Comparison of ENCODE assay signal across 8 cellular contexts in the genomic region with DNA sequence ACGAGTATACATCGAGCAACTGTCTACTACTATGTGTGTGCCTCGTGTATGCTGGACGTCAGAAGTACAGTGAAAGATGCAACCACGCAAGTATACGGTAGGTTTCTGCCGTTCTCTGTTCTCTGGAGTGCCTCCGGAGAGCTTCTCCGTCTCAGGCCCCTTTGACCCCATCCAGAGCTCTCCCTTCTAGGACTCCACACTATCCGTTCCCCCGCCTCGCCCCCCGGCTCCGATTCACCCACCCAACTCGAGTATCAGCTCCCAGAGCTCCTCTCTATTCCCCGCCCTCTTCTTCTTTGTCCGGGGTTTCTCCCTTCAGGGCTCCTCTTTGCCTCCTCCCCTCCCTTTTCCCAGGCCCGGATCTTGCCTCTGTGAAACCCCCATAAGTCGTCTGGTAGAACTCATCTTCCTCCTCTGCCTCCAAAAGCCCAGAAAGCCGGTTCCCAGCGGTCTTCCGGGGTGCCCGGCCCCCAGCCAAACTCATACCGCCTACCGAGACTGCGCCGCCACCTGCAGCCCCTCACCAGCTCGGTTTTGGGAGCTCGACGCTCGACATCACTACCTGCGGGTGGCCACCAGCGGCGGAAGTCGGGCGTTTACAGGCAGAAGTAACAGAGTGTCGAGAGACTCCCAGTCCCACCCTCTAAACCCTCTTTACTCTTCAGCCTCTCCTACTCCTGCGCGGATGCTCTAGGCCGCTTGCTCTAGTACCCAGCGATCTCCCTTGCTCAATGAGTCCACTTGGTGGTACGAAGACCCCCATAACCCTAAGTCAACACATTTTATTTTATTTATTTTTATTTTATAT. TPM values are rescaled to one million over a fixed set of nuclear protein-coding genes. Genes with fewer than 3 reads are reported as not detected.
A peak's percentile ranks its signal among the peaks of the same experiment; 100 is the strongest.
DNase-seq lines count a peak whose midpoint lies in the region; TF ChIP-seq lines count a peak whose summit lies in the region.

A gene with protein sequence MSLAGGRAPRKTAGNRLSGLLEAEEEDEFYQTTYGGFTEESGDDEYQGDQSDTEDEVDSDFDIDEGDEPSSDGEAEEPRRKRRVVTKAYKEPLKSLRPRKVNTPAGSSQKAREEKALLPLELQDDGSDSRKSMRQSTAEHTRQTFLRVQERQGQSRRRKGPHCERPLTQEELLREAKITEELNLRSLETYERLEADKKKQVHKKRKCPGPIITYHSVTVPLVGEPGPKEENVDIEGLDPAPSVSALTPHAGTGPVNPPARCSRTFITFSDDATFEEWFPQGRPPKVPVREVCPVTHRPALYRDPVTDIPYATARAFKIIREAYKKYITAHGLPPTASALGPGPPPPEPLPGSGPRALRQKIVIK (minus strand): TSS at position 560 of the 808 bp plus-strand sequence. CDS start 76 bp downstream, at position 484.

- H3F3A ChIP-seq in SK-N-SH (replicated peaks; ENCODE audit: insufficient read depth): peaks cover 11% of the 10 kb centered on the region

- no peaks in the 10 kb centered on the region for H3K9me3 ChIP-seq in SK-N-SH
- H3K9me3 ChIP-seq in suprapubic skin: no peaks in the 10 kb centered on the region

- POLR2A ChIA-PET in SK-N-SH (lab: Yijun Ruan, JAX): interaction anchor here (0.7 to 2.1 kb wide), 12 partner anchors 9 to 210 kb away, joined by 3 to 10 read pairs (median 6); a partner anchor contains a TSS

- peak within 1 kb of the TSS; percentile 94 for H3K27ac Mint-ChIP-seq in HFFc6
- peak within 1 kb of the TSS; percentile 95 for H3K27ac Mint-ChIP-seq in activated naive CD4-positive, alpha-beta T cell treated with anti-CD3 and anti-CD28 coated beads, Interleukin-2, amount 10 ng/mL, durations not matched to agents 7 days and 5 days

- H3K36me3 ChIP-seq in SK-N-SH (replicated peaks in 1 of 2; ENCODE audit: control insufficient read depth in 1 of 2, insufficient read depth in 2 of 2, low read length in 1 of 2): peaks cover 7 to 8% of the 10 kb centered on the region in 2 experiments
- peaks cover 12% of the 10 kb centered on the region for H3K36me3 ChIP-seq in suprapubic skin

- H3K9me3 Mint-ChIP-seq in HFFc6: no peaks in the 10 kb centered on the region
- no peaks in the 10 kb centered on the region for H3K9me3 Mint-ChIP-seq in activated naive CD4-positive, alpha-beta T cell treated with anti-CD3 and anti-CD28 coated beads, Interleukin-2, amount 10 ng/mL, durations not matched to agents 7 days and 5 days

- no peaks in the 10 kb centered on the region for H3K9me2 ChIP-seq in SK-N-SH

- TF ChIP-seq RAD21 in SK-N-SH (IDR thresholded peaks at IDR 0.05; ENCODE audit: low read length): no peak

- peaks cover 0 to 6% of the 10 kb centered on the region in 2 experiments; a peak in 1 of 4 replicates for H3K4me1 ChIP-seq in SK-N-SH (ENCODE audit: control insufficient read depth in 1 of 2, insufficient read depth in 2 of 2, low read depth in 1 of 2, low read length in 1 of 2)
- H3K4me1 ChIP-seq in suprapubic skin: peaks cover 30% of the 10 kb centered on the region

- H3K4me2 ChIP-seq in SK-N-SH: peak within 1 kb of the TSS; percentile 67

- peak in 1 of 2 experiments; percentile 23; a peak in 2 of 4 replicates for TF ChIP-seq EP300 in SK-N-SH (IDR thresholded peaks at IDR 0.05; ENCODE audit: borderline replicate concordance in 1 of 2, low read depth in 1 of 2, low read length in 1 of 2)
- no peak for TF ChIP-seq EP300 in suprapubic skin (IDR thresholded peaks at IDR 0.05)

- TF ChIP-seq CTCF in HFFc6 (IDR thresholded peaks at IDR 0.05) (peak; percentile 57), SK-N-SH (IDR thresholded peaks at IDR 0.05) (no peak), suprapubic skin (IDR thresholded peaks at IDR 0.05) (no peak)

- WGBS in SK-N-SH (ENCODE audit: low lambda C conversion rate): 1% methylated on average over 40 of the region's 42 CpGs
- whole genome bisulfite sequencing in suprapubic skin: under 1% methylated on average over 42 of the region's 42 CpGs

- H3K9ac ChIP-seq in SK-N-SH: peak within 1 kb of the TSS; percentile 89

- CTCF ChIA-PET in SK-N-SH (lab: Yijun Ruan, JAX): interaction anchor here (0.6 to 3.3 kb wide), 10 partner anchors 15 to 769 kb away, joined by 3 to 21 read pairs (median 3); a partner anchor contains a TSS
- CTCF ChIA-PET in activated naive CD4-positive, alpha-beta T cell treated with anti-CD3 and anti-CD28 coated beads, Interleukin-2, amount 10 ng/mL, durations not matched to agents 7 days and 5 days (lab: Charles Lee): interaction anchor here (1.2 to 2.7 kb wide), 3 partner anchors 10 to 151 kb away, joined by 4 to 12 read pairs (median 5); no protein-coding TSS in a partner anchor

- H3K4me3 Mint-ChIP-seq in HFFc6: peak within 1 kb of the TSS; percentile 96
- peak within 1 kb of the TSS; percentile 99 for H3K4me3 Mint-ChIP-seq in activated naive CD4-positive, alpha-beta T cell treated with anti-CD3 and anti-CD28 coated beads, Interleukin-2, amount 10 ng/mL, durations not matched to agents 7 days and 5 days

- TF ChIP-seq POLR2A in suprapubic skin (IDR thresholded peaks at IDR 0.05): no peak

- H4K20me1 ChIP-seq in SK-N-SH (ENCODE audit: insufficient read depth): no peaks in the 10 kb centered on the region

- peak within 1 kb of the TSS; percentile 85 to 88 for H3K27ac ChIP-seq in SK-N-SH (ENCODE audit: low read depth in 2 of 2, low read length in 1 of 2)
- H3K27ac ChIP-seq in suprapubic skin: peak within 1 kb of the TSS; percentile 88

- H3K27me3 ChIP-seq in SK-N-SH (ENCODE audit: insufficient read depth) (no peaks in the 10 kb centered on the region), suprapubic skin (no peaks in the 10 kb centered on the region)

- peaks cover 39% of the 10 kb centered on the region for H3K79me2 ChIP-seq in SK-N-SH (ENCODE audit: insufficient read depth)

- H3K36me3 Mint-ChIP-seq in HFFc6 (ENCODE audit: low read depth): peaks cover 6% of the 10 kb centered on the region; the same call in 1 of the 2 replicates
- H3K36me3 Mint-ChIP-seq in activated naive CD4-positive, alpha-beta T cell treated with anti-CD3 and anti-CD28 coated beads, Interleukin-2, amount 10 ng/mL, durations not matched to agents 7 days and 5 days: peaks cover 14% of the 10 kb centered on the region

- H3K4me1 Mint-ChIP-seq in HFFc6 (ENCODE audit: low read depth): peaks cover 39% of the 10 kb centered on the region
- peaks cover 35% of the 10 kb centered on the region for H3K4me1 Mint-ChIP-seq in activated naive CD4-positive, alpha-beta T cell treated with anti-CD3 and anti-CD28 coated beads, Interleukin-2, amount 10 ng/mL, durations not matched to agents 7 days and 5 days

- H2AFZ ChIP-seq in SK-N-SH (ENCODE audit: low read depth): peak within 1 kb of the TSS; percentile 73

- DNase-seq in GM04504 (ENCODE audit: low read depth) (peak; percentile 72), HFFc6 (peak; percentile 79), NCI-H1092 (lab: John Stamatoyannopoulos, UW) (peak; percentile 94), SK-N-SH (peak; percentile 89), germinal center (ENCODE audit: low spot score) (peak; percentile 90), occipital lobe (lab: John Stamatoyannopoulos, UW) (peak; percentile 84), suprapubic skin (ENCODE audit: low spot score in 2 of 2) (peak; percentile 91 to 92)
- DNase-seq in activated naive CD4-positive, alpha-beta T cell treated with anti-CD3 and anti-CD28 coated beads, Interleukin-2, amount 10 ng/mL, durations not matched to agents 7 days and 5 days: peak; percentile 91

- peaks cover 4% of the 10 kb centered on the region for H3K27me3 Mint-ChIP-seq in HFFc6 (ENCODE audit: insufficient read depth)
- H3K27me3 Mint-ChIP-seq in activated naive CD4-positive, alpha-beta T cell treated with anti-CD3 and anti-CD28 coated beads, Interleukin-2, amount 10 ng/mL, durations not matched to agents 7 days and 5 days: peaks cover 30% of the 10 kb centered on the region

- peak within 1 kb of the TSS; percentile 66 to 83 for H3K4me3 ChIP-seq in SK-N-SH (ENCODE audit: low read depth in 2 of 2, low read length in 1 of 2)
- H3K4me3 ChIP-seq in suprapubic skin: peak within 1 kb of the TSS; percentile 81

TF ChIP-seq in SK-N-SH, 30 proteins besides CTCF, POLR2A, EP300 and RAD21 (continues in another document):
- TF ChIP-seq, protein P1, sequence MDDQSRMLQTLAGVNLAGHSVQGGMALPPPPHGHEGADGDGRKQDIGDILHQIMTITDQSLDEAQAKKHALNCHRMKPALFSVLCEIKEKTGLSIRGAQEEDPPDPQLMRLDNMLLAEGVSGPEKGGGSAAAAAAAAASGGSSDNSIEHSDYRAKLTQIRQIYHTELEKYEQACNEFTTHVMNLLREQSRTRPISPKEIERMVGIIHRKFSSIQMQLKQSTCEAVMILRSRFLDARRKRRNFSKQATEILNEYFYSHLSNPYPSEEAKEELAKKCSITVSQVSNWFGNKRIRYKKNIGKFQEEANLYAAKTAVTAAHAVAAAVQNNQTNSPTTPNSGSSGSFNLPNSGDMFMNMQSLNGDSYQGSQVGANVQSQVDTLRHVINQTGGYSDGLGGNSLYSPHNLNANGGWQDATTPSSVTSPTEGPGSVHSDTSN (IDR thresholded peaks at IDR 0.05): peak; percentile 45
- TF ChIP-seq RFX5 (IDR thresholded peaks at IDR 0.05; ENCODE audit: low read length) (0 out of 2 replicates have a peak, but pooled peaks have one; percentile 56), GATA2 (CRISPR knock-in tag; IDR thresholded peaks at IDR 0.05) (no peak), TEAD4 (IDR thresholded peaks at IDR 0.05; ENCODE audit: borderline replicate concordance, insufficient read depth) (no peak), GABPA (IDR thresholded peaks at IDR 0.05; ENCODE audit: low read depth) (peak; percentile 82), ELF1 (IDR thresholded peaks at IDR 0.05) (peak; percentile 93), RCOR1 (IDR thresholded peaks at IDR 0.05; ENCODE audit: low read length) (peak; percentile 68; the same call in 1 of the 2 replicates), TCF12 (IDR thresholded peaks at IDR 0.05) (peak; percentile 47; the same call in 1 of the 2 replicates), YY1 (IDR thresholded peaks at IDR 0.05; ENCODE audit: low read depth) (peak; percentile 87), JUND (IDR thresholded peaks at IDR 0.05) (no peak), NRF1 (IDR thresholded peaks at IDR 0.05; ENCODE audit: low read depth, low read length) (no peak; the same call in 1 of the 2 replicates)
- TF ChIP-seq, protein P2, sequence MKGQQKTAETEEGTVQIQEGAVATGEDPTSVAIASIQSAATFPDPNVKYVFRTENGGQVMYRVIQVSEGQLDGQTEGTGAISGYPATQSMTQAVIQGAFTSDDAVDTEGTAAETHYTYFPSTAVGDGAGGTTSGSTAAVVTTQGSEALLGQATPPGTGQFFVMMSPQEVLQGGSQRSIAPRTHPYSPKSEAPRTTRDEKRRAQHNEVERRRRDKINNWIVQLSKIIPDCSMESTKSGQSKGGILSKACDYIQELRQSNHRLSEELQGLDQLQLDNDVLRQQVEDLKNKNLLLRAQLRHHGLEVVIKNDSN (IDR thresholded peaks at IDR 0.05; ENCODE audit: borderline replicate concordance, low read depth): no peak; the same call in 1 of the 2 replicates

RNA-seq across cellular contexts. Expression of the gene that starts here (rescaled TPM):
- total RNA-seq in HFFc6 (2021; fragmentation: NEBNext Ultra II Directional; extraction: Animal tissue kit (Norgen Biotek cat#: 25700)): 10 to 100 TPM; 57.8 to 87.4 (median 73.9) TPM
- polyA plus RNA-seq in SK-N-SH (2012; rRNA removed): 80.2 and 104 TPM in 2 replicates
- 83.8 and 84.8 TPM in 2 replicates for polyA plus RNA-seq in SK-N-SH (2012; cell fraction: cytosol; rRNA removed)
- polyA plus RNA-seq in SK-N-SH (2012; cell fraction: nucleus; rRNA removed): 36.2 and 59.0 TPM in 2 replicates
- total RNA-seq in occipital lobe (75.3 TPM), suprapubic skin (10 to 100 TPM; 17.2 to 30.8 (median 26.8) TPM)

Comparison
In these comparisons a context has a peak if more than half of its experiments do, and no peak if none do; other contexts are left out.
1. Peak in every context shown above with its lines: DNase-seq, H3K4me3 ChIP-seq and H3K27ac ChIP-seq.